ENCODE assay signal across 18 cellular contexts in the genomic region with DNA sequence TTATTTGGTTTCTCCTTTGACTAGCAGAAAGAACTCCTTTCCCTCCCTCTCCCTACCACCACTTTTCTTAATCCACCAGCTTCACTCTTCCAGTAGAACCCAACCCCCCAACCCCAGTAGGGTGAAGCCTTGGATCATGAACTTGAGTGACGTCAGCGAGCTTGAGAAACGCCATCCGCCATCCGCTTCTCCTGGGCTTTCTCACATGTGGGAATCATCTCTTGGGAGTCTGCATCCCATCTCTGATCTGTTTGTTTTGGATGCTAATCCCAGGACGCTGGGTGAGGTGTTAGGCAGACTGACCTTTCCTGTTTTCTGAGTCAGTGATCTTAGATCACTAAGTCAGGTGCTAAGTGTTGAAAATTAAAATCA. TPM values are rescaled to one million over a fixed set of nuclear protein-coding genes. Genes with fewer than 3 reads are reported as not detected.
"Had no signal": no experiment of that assay in that cellular context is flagged by ENCODE, and none has a peak within 500 bp of the region (broad histone marks: within the 10 kb centered on the region; RNA-seq: fewer than 3 reads in every experiment).

No MANE protein-coding gene starts in this region.

- H3K4me3 ChIP-seq: adrenal gland, heart right ventricle, upper lobe of left lung had no signal

- H3K27me3 ChIP-seq: adrenal gland, upper lobe of left lung had no signal

- H3K9me3 Mint-ChIP-seq: activated CD4-positive, alpha-beta memory T cell treated with anti-CD3 and anti-CD28 coated beads, Interleukin-2, amount 10 ng/mL, durations not matched to agents 7 days and 5 days; stimulated activated naive CD8-positive, alpha-beta T cell treated with anti-CD3 and anti-CD28 coated beads, Interleukin-15, Interleukin-2, amounts not matched to agents 100 ng/mL and 50 ng/mL, for 24 hours; WTC11 had no signal

- H3K27me3 Mint-ChIP-seq: activated CD4-positive, alpha-beta memory T cell treated with anti-CD3 and anti-CD28 coated beads, Interleukin-2, amount 10 ng/mL, durations not matched to agents 7 days and 5 days had no signal

- H3K4me1 Mint-ChIP-seq: activated CD4-positive, alpha-beta memory T cell treated with anti-CD3 and anti-CD28 coated beads, Interleukin-2, amount 10 ng/mL, durations not matched to agents 7 days and 5 days; activated naive CD4-positive, alpha-beta T cell treated with anti-CD3 and anti-CD28 coated beads, Interleukin-2, amount 50 U/mL, for 24 hours; memory B cell; T-helper 17 cell had no signal

- H3K27ac Mint-ChIP-seq: activated CD4-positive, alpha-beta memory T cell treated with anti-CD3 and anti-CD28 coated beads, Interleukin-2, amount 10 ng/mL, durations not matched to agents 7 days and 5 days; activated naive CD4-positive, alpha-beta T cell treated with anti-CD3 and anti-CD28 coated beads, Interleukin-2, amount 50 U/mL, for 24 hours; activated T-cell treated with anti-CD3 and anti-CD28 coated beads, Interleukin-2, amount 50 U/mL, for 24 hours; memory B cell; naive thymus-derived CD8-positive, alpha-beta T cell; stimulated activated naive CD8-positive, alpha-beta T cell treated with anti-CD3 and anti-CD28 coated beads, Interleukin-15, Interleukin-2, amounts not matched to agents 100 ng/mL and 50 ng/mL, for 24 hours; T-helper 17 cell; WTC11 had no signal

- H3K36me3 ChIP-seq: adrenal gland, heart right ventricle, upper lobe of left lung had no signal

- H3K4me3 Mint-ChIP-seq: activated CD4-positive, alpha-beta memory T cell treated with anti-CD3 and anti-CD28 coated beads, Interleukin-2, amount 10 ng/mL, durations not matched to agents 7 days and 5 days; activated naive CD4-positive, alpha-beta T cell treated with anti-CD3 and anti-CD28 coated beads, Interleukin-2, amount 50 U/mL, for 24 hours; activated T-cell treated with anti-CD3 and anti-CD28 coated beads, Interleukin-2, amount 50 U/mL, for 24 hours; memory B cell; naive thymus-derived CD8-positive, alpha-beta T cell; stimulated activated naive CD8-positive, alpha-beta T cell treated with anti-CD3 and anti-CD28 coated beads, Interleukin-15, Interleukin-2, amounts not matched to agents 100 ng/mL and 50 ng/mL, for 24 hours; T-helper 17 cell; WTC11 had no signal

- DNase-seq: activated CD4-positive, alpha-beta memory T cell treated with anti-CD3 and anti-CD28 coated beads, Interleukin-2, amount 10 ng/mL, durations not matched to agents 7 days and 5 days; activated CD4-positive, alpha-beta T cell treated with anti-CD3 and anti-CD28 coated beads for 4 hours; activated effector memory CD4-positive, alpha-beta T cell treated with Interleukin-2 at 50 U/mL for 16 hours; activated T-cell treated with anti-CD3 and anti-CD28 coated beads, Interleukin-2, amount 50 U/mL, for 24 hours; adrenal gland; central memory CD4-positive, alpha-beta T cell; cortex of kidney; effector CD4-positive, alpha-beta T cell; naive thymus-derived CD8-positive, alpha-beta T cell; T-helper 17 cell; upper lobe of left lung had no signal

- H3K27ac ChIP-seq: adrenal gland, upper lobe of left lung had no signal

- H3K9me3 ChIP-seq: adrenal gland, heart right ventricle, upper lobe of left lung had no signal

- H3K36me3 Mint-ChIP-seq: activated naive CD4-positive, alpha-beta T cell treated with anti-CD3 and anti-CD28 coated beads, Interleukin-2, amount 50 U/mL, for 24 hours; memory B cell; naive thymus-derived CD8-positive, alpha-beta T cell; WTC11 had no signal

- FAIRE-seq: endothelial cell of umbilical vein, frontal cortex had no signal

- H3K4me1 ChIP-seq: adrenal gland, upper lobe of left lung had no signal

- ATAC-seq: naive thymus-derived CD8-positive, alpha-beta T cell; T-helper 17 cell had no signal

RNA-seq across cellular contexts. Expression of a gene that starts 16.0 kb away (rescaled TPM):
- total RNA-seq: activated CD4-positive, alpha-beta memory T cell treated with anti-CD3 and anti-CD28 coated beads, Interleukin-2, amount 10 ng/mL, durations not matched to agents 7 days and 5 days; endothelial cell of umbilical vein; naive thymus-derived CD8-positive, alpha-beta T cell; T-helper 17 cell had no signal
- polyA plus RNA-seq: endothelial cell of umbilical vein; naive thymus-derived CD8-positive, alpha-beta T cell had no signal
